2 cellular contexts compared by ENCODE assay signal in the genomic region with DNA sequence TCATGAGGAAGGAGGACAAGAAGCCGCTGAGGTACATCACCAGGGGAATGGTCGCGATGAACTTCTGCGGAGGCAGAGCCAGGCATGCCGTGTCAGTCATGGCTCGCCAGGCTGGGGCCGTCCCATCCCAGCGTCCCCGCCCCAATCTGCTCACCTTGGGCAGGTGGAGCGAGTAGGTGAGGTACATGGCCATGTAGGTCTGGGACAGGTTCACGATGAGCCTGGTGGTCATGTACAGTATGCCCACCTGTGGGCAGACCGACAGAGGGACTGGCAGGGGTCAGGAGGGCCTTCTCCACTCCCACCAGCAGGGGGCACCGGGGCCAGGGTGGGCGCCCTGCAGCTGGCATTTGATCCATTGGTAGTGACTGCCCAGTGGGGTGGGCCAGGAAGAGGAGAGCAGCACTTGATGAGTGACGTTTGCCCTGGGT.
TF ChIP-seq lines count a peak whose summit lies in the region.

No MANE protein-coding gene starts in this region.

TF ChIP-seq in GM23338, 12 proteins besides CTCF, POLR2A, EP300 and RAD21 (continued from another document):
- TF ChIP-seq, protein P1, sequence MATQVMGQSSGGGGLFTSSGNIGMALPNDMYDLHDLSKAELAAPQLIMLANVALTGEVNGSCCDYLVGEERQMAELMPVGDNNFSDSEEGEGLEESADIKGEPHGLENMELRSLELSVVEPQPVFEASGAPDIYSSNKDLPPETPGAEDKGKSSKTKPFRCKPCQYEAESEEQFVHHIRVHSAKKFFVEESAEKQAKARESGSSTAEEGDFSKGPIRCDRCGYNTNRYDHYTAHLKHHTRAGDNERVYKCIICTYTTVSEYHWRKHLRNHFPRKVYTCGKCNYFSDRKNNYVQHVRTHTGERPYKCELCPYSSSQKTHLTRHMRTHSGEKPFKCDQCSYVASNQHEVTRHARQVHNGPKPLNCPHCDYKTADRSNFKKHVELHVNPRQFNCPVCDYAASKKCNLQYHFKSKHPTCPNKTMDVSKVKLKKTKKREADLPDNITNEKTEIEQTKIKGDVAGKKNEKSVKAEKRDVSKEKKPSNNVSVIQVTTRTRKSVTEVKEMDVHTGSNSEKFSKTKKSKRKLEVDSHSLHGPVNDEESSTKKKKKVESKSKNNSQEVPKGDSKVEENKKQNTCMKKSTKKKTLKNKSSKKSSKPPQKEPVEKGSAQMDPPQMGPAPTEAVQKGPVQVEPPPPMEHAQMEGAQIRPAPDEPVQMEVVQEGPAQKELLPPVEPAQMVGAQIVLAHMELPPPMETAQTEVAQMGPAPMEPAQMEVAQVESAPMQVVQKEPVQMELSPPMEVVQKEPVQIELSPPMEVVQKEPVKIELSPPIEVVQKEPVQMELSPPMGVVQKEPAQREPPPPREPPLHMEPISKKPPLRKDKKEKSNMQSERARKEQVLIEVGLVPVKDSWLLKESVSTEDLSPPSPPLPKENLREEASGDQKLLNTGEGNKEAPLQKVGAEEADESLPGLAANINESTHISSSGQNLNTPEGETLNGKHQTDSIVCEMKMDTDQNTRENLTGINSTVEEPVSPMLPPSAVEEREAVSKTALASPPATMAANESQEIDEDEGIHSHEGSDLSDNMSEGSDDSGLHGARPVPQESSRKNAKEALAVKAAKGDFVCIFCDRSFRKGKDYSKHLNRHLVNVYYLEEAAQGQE (IDR thresholded peaks at IDR 0.05; ENCODE audit: unreplicated experiment): no peak
- TF ChIP-seq ZNF462 (CRISPR knock-in tag; IDR thresholded peaks at IDR 0.05) (no peak), ZNF114 (CRISPR knock-in tag; IDR thresholded peaks at IDR 0.05) (no peak), ETS1 (IDR thresholded peaks at IDR 0.05) (no peak), CREB1 (CRISPR knock-in tag; IDR thresholded peaks at IDR 0.05; ENCODE audit: low read depth) (no peak), ZNF331 (CRISPR knock-in tag; IDR thresholded peaks at IDR 0.05; ENCODE audit: low read depth) (no peak), NANOG (IDR thresholded peaks at IDR 0.05; ENCODE audit: borderline replicate concordance) (no peak), POLR2AphosphoS5 (IDR thresholded peaks at IDR 0.05; ENCODE audit: low read depth) (no peak), STAT1 (IDR thresholded peaks at IDR 0.05; ENCODE audit: unreplicated experiment) (no peak), EZH2phosphoT487 (IDR thresholded peaks at IDR 0.05; ENCODE audit: unreplicated experiment) (no peak)

TF ChIP-seq in liver, 16 proteins besides CTCF, POLR2A, EP300 and RAD21 (continued from another document):
- TF ChIP-seq, protein P2, sequence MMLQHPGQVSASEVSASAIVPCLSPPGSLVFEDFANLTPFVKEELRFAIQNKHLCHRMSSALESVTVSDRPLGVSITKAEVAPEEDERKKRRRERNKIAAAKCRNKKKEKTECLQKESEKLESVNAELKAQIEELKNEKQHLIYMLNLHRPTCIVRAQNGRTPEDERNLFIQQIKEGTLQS (IDR thresholded peaks at IDR 0.05): no peak
- TF ChIP-seq, protein P1 (IDR thresholded peaks at IDR 0.05): no peak
- no peak for TF ChIP-seq HNF4G (IDR thresholded peaks at IDR 0.05)
- TF ChIP-seq JUND (IDR thresholded peaks at IDR 0.05): no peak
- TF ChIP-seq RXRA (IDR thresholded peaks at IDR 0.05): no peak
- TF ChIP-seq EGR1 (IDR thresholded peaks at IDR 0.05; ENCODE audit: low read depth in 2 of 2): no peak
- TF ChIP-seq, protein P3, sequence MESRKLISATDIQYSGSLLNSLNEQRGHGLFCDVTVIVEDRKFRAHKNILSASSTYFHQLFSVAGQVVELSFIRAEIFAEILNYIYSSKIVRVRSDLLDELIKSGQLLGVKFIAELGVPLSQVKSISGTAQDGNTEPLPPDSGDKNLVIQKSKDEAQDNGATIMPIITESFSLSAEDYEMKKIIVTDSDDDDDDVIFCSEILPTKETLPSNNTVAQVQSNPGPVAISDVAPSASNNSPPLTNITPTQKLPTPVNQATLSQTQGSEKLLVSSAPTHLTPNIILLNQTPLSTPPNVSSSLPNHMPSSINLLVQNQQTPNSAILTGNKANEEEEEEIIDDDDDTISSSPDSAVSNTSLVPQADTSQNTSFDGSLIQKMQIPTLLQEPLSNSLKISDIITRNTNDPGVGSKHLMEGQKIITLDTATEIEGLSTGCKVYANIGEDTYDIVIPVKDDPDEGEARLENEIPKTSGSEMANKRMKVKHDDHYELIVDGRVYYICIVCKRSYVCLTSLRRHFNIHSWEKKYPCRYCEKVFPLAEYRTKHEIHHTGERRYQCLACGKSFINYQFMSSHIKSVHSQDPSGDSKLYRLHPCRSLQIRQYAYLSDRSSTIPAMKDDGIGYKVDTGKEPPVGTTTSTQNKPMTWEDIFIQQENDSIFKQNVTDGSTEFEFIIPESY (IDR thresholded peaks at IDR 0.05): no peak
- no peak for TF ChIP-seq SP1 (IDR thresholded peaks at IDR 0.05)
- no peak for TF ChIP-seq FOXA2 (IDR thresholded peaks at IDR 0.05)
- TF ChIP-seq YY1 (IDR thresholded peaks at IDR 0.05): no peak
- no peak for TF ChIP-seq NR2F2 (IDR thresholded peaks at IDR 0.05)
- TF ChIP-seq HNF4A (conservative IDR thresholded peaks at IDR 0.05): no peak
- TF ChIP-seq FOXA1 (IDR thresholded peaks at IDR 0.05): no peak
- no peak for TF ChIP-seq TAF1 (conservative IDR thresholded peaks at IDR 0.05)
- TF ChIP-seq, protein P4, sequence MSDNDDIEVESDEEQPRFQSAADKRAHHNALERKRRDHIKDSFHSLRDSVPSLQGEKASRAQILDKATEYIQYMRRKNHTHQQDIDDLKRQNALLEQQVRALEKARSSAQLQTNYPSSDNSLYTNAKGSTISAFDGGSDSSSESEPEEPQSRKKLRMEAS (IDR thresholded peaks at IDR 0.05): no peak
